16 cellular contexts compared by ENCODE assay signal in the genomic region with DNA sequence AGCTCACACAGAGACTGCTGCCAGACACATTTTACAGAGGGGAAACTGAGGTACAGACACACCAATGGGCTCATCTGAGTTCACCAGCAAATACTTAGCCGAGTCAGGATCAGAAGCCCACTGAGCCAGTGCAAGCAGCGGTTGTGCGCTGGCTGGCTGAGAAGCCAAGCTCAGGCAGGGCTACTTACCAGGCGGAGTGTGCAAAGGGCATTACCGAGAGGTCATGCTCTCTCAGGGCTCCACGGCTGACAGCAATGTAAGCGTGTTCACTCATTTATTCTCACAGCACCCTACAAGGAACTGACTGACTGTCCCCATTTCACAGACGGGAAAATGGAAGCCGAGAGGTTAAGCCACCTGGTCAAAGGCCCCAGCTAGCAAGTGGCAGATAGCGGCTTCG.
"Had no signal": no experiment of that assay in that cellular context is flagged by ENCODE, and none has a peak within 500 bp of the region (broad histone marks: within the 10 kb centered on the region; RNA-seq: fewer than 3 reads in every experiment).

No MANE protein-coding gene starts in this region.

- H3K36me3 ChIP-seq: colonic mucosa had no signal

- H3K27ac ChIP-seq: colonic mucosa had no signal

- DNase-seq: activated CD4-positive, alpha-beta T cell treated with anti-CD3 and anti-CD28 coated beads, Interleukin-2, amount 50 U/mL, for 48 hours; activated CD4-positive, CD25-positive, alpha-beta regulatory T cell treated with anti-CD3 and anti-CD28 coated beads, Interleukin-2, amount 50 U/mL, for 72 hours; activated naive CD4-positive, alpha-beta T cell treated with anti-CD3 and anti-CD28 coated beads for 36 hours; activated naive CD8-positive, alpha-beta T cell treated with anti-CD3 and anti-CD28 coated beads, Interleukin-2, amount 50 U/mL, for 24 hours; aorta; colonic mucosa; effector CD4-positive, alpha-beta T cell; foreskin melanocyte; islet precursor cell; mucosa of descending colon; natural killer cell; posterior cingulate gyrus; T-helper 9 cell had no signal

- H3K4me3 ChIP-seq: colonic mucosa, mucosa of descending colon, smooth muscle cell, thoracic aorta had no signal

- H3K27me3 ChIP-seq: colonic mucosa had no signal

- H3K9me3 ChIP-seq: colonic mucosa, mucosa of descending colon, thoracic aorta had no signal

- ATAC-seq: activated naive CD8-positive, alpha-beta T cell treated with anti-CD3 and anti-CD28 coated beads, Interleukin-2, amount 50 U/mL, for 24 hours; activated T-helper 17 cell treated with anti-CD3 and anti-CD28 coated beads, Interleukin-2, amount 50 U/mL, for 72 hours; mucosa of descending colon had no signal

- H3K4me2 ChIP-seq: smooth muscle cell had no signal
